Comparison of ENCODE assay signal across 21 cellular contexts in genomic region chr1:51323778-51324177, GRCh38. TPM values are rescaled to one million over a fixed set of nuclear protein-coding genes. Genes with fewer than 3 reads are reported as not detected.
DNase-seq lines count a peak whose midpoint lies in the region; ATAC-seq and TF ChIP-seq lines count a peak whose summit lies in the region.
"Had no signal": no experiment of that assay in that cellular context is flagged by ENCODE, and none has a peak within 500 bp of the region (broad histone marks: within the 10 kb centered on the region; RNA-seq: fewer than 3 reads in every experiment).

No MANE protein-coding gene starts in this region.

- BruUV-seq in MCF 10A (replicated peaks; lab: Mats Ljungman, UMichigan), result no TSS peak

- H3K4me1 ChIP-seq in breast epithelium (no peaks in the 10 kb centered on the region), thyroid gland (peaks cover 16 to 17% of the 10 kb centered on the region in 2 donors), upper lobe of right lung (no peaks in the 10 kb centered on the region)
- H3K4me1 ChIP-seq: A549, HAP-1 had no signal

- no peak for DNase-seq in breast epithelium (ENCODE audit: low spot score in 2 of 2)
- DNase-seq in MCF 10A (ENCODE audit: unreplicated experiment), result no peak
- no peak for DNase-seq in left colon
- DNase-seq in thyroid gland, result no peak
- no peak for DNase-seq in chondrocyte (ENCODE audit: low spot score)
- DNase-seq in head of caudate nucleus, result no peak
- DNase-seq in upper lobe of right lung, result no peak
- DNase-seq: 8988T; ACHN; AML-193; BE2C; C1 segment of cervical spinal cord; Calu3; CD4-positive, alpha-beta memory T cell; COR-L47; DMS53; GF-D8; GOT3 had no signal

- H3K27me3 Mint-ChIP-seq in MCF 10A (ENCODE audit: insufficient read depth, unreplicated experiment) (no peaks in the 10 kb centered on the region), nephron (ENCODE audit: low read depth) (peaks cover 13% of the 10 kb centered on the region), chondrocyte (ENCODE audit: low read depth) (no peaks in the 10 kb centered on the region)

- H3K4me1 Mint-ChIP-seq in MCF 10A (ENCODE audit: insufficient read depth, unreplicated experiment) (no peaks in the 10 kb centered on the region), nephron (peaks cover 9% of the 10 kb centered on the region), chondrocyte (ENCODE audit: low read depth) (peaks cover 9% of the 10 kb centered on the region)

- no peaks in the 10 kb centered on the region for H3K36me3 Mint-ChIP-seq in MCF 10A (ENCODE audit: insufficient read depth, unreplicated experiment)
- no peaks in the 10 kb centered on the region for H3K36me3 Mint-ChIP-seq in nephron (ENCODE audit: low read depth)
- no peaks in the 10 kb centered on the region for H3K36me3 Mint-ChIP-seq in chondrocyte (ENCODE audit: low read depth)

- no peaks in the 10 kb centered on the region for H3K9me3 ChIP-seq in breast epithelium
- H3K9me3 ChIP-seq in thyroid gland, result no peaks in the 10 kb centered on the region
- no peaks in the 10 kb centered on the region for H3K9me3 ChIP-seq in upper lobe of right lung
- H3K9me3 ChIP-seq: A549, BE2C, HAP-1 had no signal

- H3K4me3 Mint-ChIP-seq in MCF 10A (ENCODE audit: unreplicated experiment) (no peak overlapping the region), nephron (no peak overlapping the region), chondrocyte (ENCODE audit: unreplicated experiment) (no peak overlapping the region)
- H3K4me3 Mint-ChIP-seq: CD4-positive, alpha-beta memory T cell had no signal

- H3K27ac Mint-ChIP-seq in MCF 10A (ENCODE audit: low read depth, unreplicated experiment), result no peak overlapping the region
- peak overlapping the region in 2 of 3 experiments; percentile 76 to 80 for H3K27ac Mint-ChIP-seq in nephron
- no peak overlapping the region for H3K27ac Mint-ChIP-seq in chondrocyte (ENCODE audit: unreplicated experiment)

- H3K9me3 Mint-ChIP-seq in MCF 10A (ENCODE audit: unreplicated experiment), result no peaks in the 10 kb centered on the region
- no peaks in the 10 kb centered on the region for H3K9me3 Mint-ChIP-seq in nephron
- H3K9me3 Mint-ChIP-seq in chondrocyte (ENCODE audit: low read depth), result no peaks in the 10 kb centered on the region
- H3K9me3 Mint-ChIP-seq: CD4-positive, alpha-beta memory T cell had no signal

- no peaks in the 10 kb centered on the region for H3K27me3 ChIP-seq in breast epithelium
- no peaks in the 10 kb centered on the region for H3K27me3 ChIP-seq in thyroid gland
- H3K27me3 ChIP-seq in upper lobe of right lung, result no peaks in the 10 kb centered on the region
- H3K27me3 ChIP-seq: BE2C had no signal

- H3K27ac ChIP-seq in breast epithelium (peak overlapping the region; percentile 57 to 63), thyroid gland (peak overlapping the region; percentile 24 to 76 (median 58)), upper lobe of right lung (no peak overlapping the region)
- H3K27ac ChIP-seq: A549 had no signal

- TF ChIP-seq CTCF in breast epithelium (IDR thresholded peaks at IDR 0.05) (no peak), MCF 10A (IDR thresholded peaks at IDR 0.05; ENCODE audit: unreplicated experiment) (no peak), nephron (IDR thresholded peaks at IDR 0.05; ENCODE audit: unreplicated experiment in 3 of 3) (no peak), thyroid gland (IDR thresholded peaks at IDR 0.05) (no peak), chondrocyte (IDR thresholded peaks at IDR 0.05) (no peak), upper lobe of right lung (IDR thresholded peaks at IDR 0.05) (no peak)

- ATAC-seq in left colon (peak; percentile 16), upper lobe of right lung (no peak)
- ATAC-seq: A549 had no signal

- H3K36me3 ChIP-seq in breast epithelium (no peaks in the 10 kb centered on the region), thyroid gland (no peaks in the 10 kb centered on the region), upper lobe of right lung (no peaks in the 10 kb centered on the region)
- H3K36me3 ChIP-seq: BE2C, HAP-1 had no signal

- POLR2A ChIA-PET in MCF 10A (lab: Yijun Ruan, JAX), result interaction anchor here (0.7 kb wide), 1 partner anchor 12 kb away, joined by 3 read pairs; no protein-coding TSS in a partner anchor

- intact Hi-C loops in breast epithelium (cut with DNase I; ENCODE audit: low total_unique reads), result no loop called here
- intact Hi-C loops in MCF 10A (cut with micrococcal nuclease), result no loop called here
- intact Hi-C loops in left colon (cut with DNase I, micrococcal nuclease), result no loop called here
- intact Hi-C loops in thyroid gland (cut with DNase I), result no loop called here
- intact Hi-C loops in head of caudate nucleus (cut with DNase I), result no loop called here
- intact Hi-C loops in upper lobe of right lung (cut with DNase I), result no loop called here

- TF ChIP-seq POLR2A in breast epithelium (IDR thresholded peaks at IDR 0.05) (no peak), thyroid gland (IDR thresholded peaks at IDR 0.05) (no peak)

- CTCF ChIA-PET in MCF 10A (lab: Yijun Ruan, JAX), result no interaction called here

- H3K4me3 ChIP-seq in breast epithelium, result no peak overlapping the region
- H3K4me3 ChIP-seq in thyroid gland (replicated peaks in 1 of 3), result no peak overlapping the region
- H3K4me3 ChIP-seq in upper lobe of right lung, result no peak overlapping the region
- H3K4me3 ChIP-seq: A549, HAP-1 had no signal

RNA-seq across cellular contexts. Expression of gene TTC39A, which starts 6.6 kb away (rescaled TPM):
- 100 to 1,000 TPM in 1 of 3 donors, 10 to 100 TPM in 1, under 1 TPM in 1; 0.96 to 111 (median 72.1) TPM for total RNA-seq in breast epithelium
- total RNA-seq in MCF 10A (2022), result 0.35 and 1.2 TPM in 2 replicates
- 100 to 1,000 TPM in 1 of 2 donors, 10 to 100 TPM in 1; 80.4 to 114 TPM for total RNA-seq in left colon
- 10 to 100 TPM; 13.6 to 56.0 (median 33.5) TPM for total RNA-seq in thyroid gland
- 1.4 to 4.0 TPM (median 2.3 TPM) in 3 replicates for total RNA-seq in chondrocyte
- total RNA-seq in upper lobe of right lung, result 42.1 TPM
- total RNA-seq: CD4-positive, alpha-beta memory T cell had no signal

Comparison
In these comparisons a context has a peak if more than half of its experiments do, and no peak if none do; other contexts are left out.
1. H3K27ac Mint-ChIP-seq: peak in nephron (2 of 3); none in MCF 10A (single experiment) and chondrocyte (single experiment).